24 cellular contexts compared by ENCODE assay signal in the genomic region with DNA sequence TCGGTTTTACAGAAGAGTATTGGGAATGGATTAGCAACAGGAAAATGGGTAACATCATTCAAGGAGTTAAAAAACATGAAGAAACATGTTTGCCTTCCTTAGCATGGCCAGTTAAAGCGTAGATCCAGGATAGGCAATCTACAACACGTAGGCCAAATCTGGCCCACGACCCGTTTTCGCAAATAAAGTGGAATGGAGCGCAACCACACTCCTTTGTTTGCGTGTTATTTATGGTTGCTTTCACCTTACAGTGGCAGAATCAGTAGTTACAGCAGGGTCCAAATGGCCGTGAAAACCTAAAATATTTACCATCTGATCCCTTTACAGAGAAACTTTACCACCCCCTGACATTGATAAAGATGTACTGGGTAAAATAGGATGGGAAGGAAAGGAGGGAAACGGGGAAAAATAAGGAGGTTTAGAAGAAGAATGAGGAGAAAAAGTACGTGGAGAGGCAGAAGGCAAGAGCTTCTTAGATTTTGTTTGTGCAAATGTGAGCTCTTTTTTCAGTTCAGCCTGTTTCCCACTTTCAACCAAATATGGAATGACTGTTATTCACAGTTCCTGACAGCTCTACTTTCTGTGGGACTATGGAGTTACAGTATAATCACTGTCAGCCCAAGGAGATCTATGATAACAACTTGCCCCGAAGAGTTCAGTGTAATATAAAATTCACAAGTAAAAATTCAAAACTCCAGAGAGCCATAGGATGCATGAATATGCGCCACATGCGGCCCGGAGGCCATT.
"Had no signal": no experiment of that assay in that cellular context is flagged by ENCODE, and none has a peak within 500 bp of the region (broad histone marks: within the 10 kb centered on the region; RNA-seq: fewer than 3 reads in every experiment).

No MANE protein-coding gene starts in this region.

- H3K9me3 Mint-ChIP-seq: natural killer cell treated with Interleukin-12 subunit alpha and Interleukin-12 subunit beta and Interleukin-15 and Interleukin-18, amount 100 ng/mL, for 72 hours had no signal

- H3K36me3 Mint-ChIP-seq: immature natural killer cell; natural killer cell treated with Interleukin-12 subunit alpha and Interleukin-12 subunit beta and Interleukin-15 and Interleukin-18, amount 100 ng/mL, for 72 hours; stimulated activated memory B cell treated with anti-CD40 and anti-IgM and Interleukin-4, amounts not matched to agents 10 μg/mL and 1 μg/mL and 100 μg/mL, for 72 hours had no signal

- H3K27ac ChIP-seq: lower lobe of right lung, ovary, psoas muscle, skin epidermis, spleen, testis, tibial artery, upper lobe of left lung had no signal

- H3K4me1 ChIP-seq: lower lobe of right lung, psoas muscle, spleen, testis, tibial artery, upper lobe of left lung had no signal

- H3K4me3 Mint-ChIP-seq: immature natural killer cell; natural killer cell treated with Interleukin-12 subunit alpha and Interleukin-12 subunit beta and Interleukin-15 and Interleukin-18, amount 100 ng/mL, for 72 hours; stimulated activated memory B cell treated with anti-CD40 and anti-IgM and Interleukin-4, amounts not matched to agents 10 μg/mL and 1 μg/mL and 100 μg/mL, for 72 hours had no signal

- ATAC-seq: left colon; left ventricle myocardium superior; lower lobe of right lung; natural killer cell treated with Interleukin-12 subunit alpha and Interleukin-12 subunit beta and Interleukin-15 and Interleukin-18, amount 100 ng/mL, for 72 hours; psoas muscle; right cardiac atrium; stimulated activated memory B cell treated with anti-CD40 and anti-IgM and Interleukin-4, amounts not matched to agents 10 μg/mL and 1 μg/mL and 100 μg/mL, for 72 hours; stimulated activated naive CD8-positive, alpha-beta T cell treated with anti-CD3 and anti-CD28 coated beads, Interleukin-15, Interleukin-2, amounts not matched to agents 100 U/mL and 50 U/mL, for 24 hours had no signal

- DNase-seq: dorsolateral prefrontal cortex; effector CD4-positive, alpha-beta T cell; hypothalamus; immature natural killer cell; islet precursor cell; kidney glomerular epithelial cell; left colon; left ventricle myocardium superior; lower lobe of right lung; occipital lobe; ovary; posterior cingulate gyrus; psoas muscle; right cardiac atrium; spleen; stimulated activated CD4-positive, alpha-beta T cell treated with anti-CD3 and anti-CD28 coated beads, Interleukin-4, amount 100 ng/mL, for 4 hours; stimulated activated naive CD8-positive, alpha-beta T cell treated with anti-CD3 and anti-CD28 coated beads, Interleukin-15, Interleukin-2, amounts not matched to agents 100 U/mL and 50 U/mL, for 24 hours; substantia nigra; testis; tibial artery; upper lobe of left lung had no signal

- H3K36me3 ChIP-seq: lower lobe of right lung, ovary, spleen, tibial artery, upper lobe of left lung had no signal

- H3K4me1 Mint-ChIP-seq: immature natural killer cell; stimulated activated memory B cell treated with anti-CD40 and anti-IgM and Interleukin-4, amounts not matched to agents 10 μg/mL and 1 μg/mL and 100 μg/mL, for 72 hours had no signal

- H3K9me3 ChIP-seq: lower lobe of right lung, ovary, psoas muscle, spleen, testis, tibial artery, upper lobe of left lung had no signal

- H3K27ac Mint-ChIP-seq: immature natural killer cell; natural killer cell treated with Interleukin-12 subunit alpha and Interleukin-12 subunit beta and Interleukin-15 and Interleukin-18, amount 100 ng/mL, for 72 hours; stimulated activated memory B cell treated with anti-CD40 and anti-IgM and Interleukin-4, amounts not matched to agents 10 μg/mL and 1 μg/mL and 100 μg/mL, for 72 hours had no signal

- H3K4me3 ChIP-seq: dorsolateral prefrontal cortex, lower lobe of right lung, ovary, psoas muscle, skin epidermis, spleen, testis, tibial artery, upper lobe of left lung had no signal

- H3K27me3 ChIP-seq: ovary, testis, tibial artery, upper lobe of left lung had no signal

- H3K27me3 Mint-ChIP-seq: natural killer cell treated with Interleukin-12 subunit alpha and Interleukin-12 subunit beta and Interleukin-15 and Interleukin-18, amount 100 ng/mL, for 72 hours; stimulated activated memory B cell treated with anti-CD40 and anti-IgM and Interleukin-4, amounts not matched to agents 10 μg/mL and 1 μg/mL and 100 μg/mL, for 72 hours had no signal
